Comparison of ENCODE assay signal across 33 cellular contexts in genomic region chr15:91151781-91152563, GRCh38. TPM values are rescaled to one million over a fixed set of nuclear protein-coding genes. Genes with fewer than 3 reads are reported as not detected.
"Had no signal": no experiment of that assay in that cellular context is flagged by ENCODE, and none has a peak within 500 bp of the region (broad histone marks: within the 10 kb centered on the region; RNA-seq: fewer than 3 reads in every experiment).

No MANE protein-coding gene starts in this region.

- H3K36me3 Mint-ChIP-seq: activated naive CD8-positive, alpha-beta T cell had no signal

- DNase-seq: activated CD4-positive, alpha-beta memory T cell treated with anti-CD3 and anti-CD28 coated beads, Interleukin-2, amount 10 ng/mL, durations not matched to agents 7 days and 5 days; activated CD4-positive, alpha-beta T cell treated with anti-CD3 and anti-CD28 coated beads for 4 hours; activated CD4-positive, alpha-beta T cell treated with anti-CD3 and anti-CD28 coated beads, Interleukin-2, amount 10 ng/mL, durations not matched to agents 7 days and 5 days; activated CD4-positive, alpha-beta T cell treated with anti-CD3 and anti-CD28 coated beads, Interleukin-2, amount 50 U/mL, for 4 hours; activated CD4-positive, CD25-positive, alpha-beta regulatory T cell; activated CD4-positive, CD25-positive, alpha-beta regulatory T cell treated with anti-CD3 and anti-CD28 coated beads, Interleukin-2, amount 50 U/mL, for 72 hours; activated CD8-positive, alpha-beta memory T cell treated with anti-CD3 and anti-CD28 coated beads, Interleukin-2, amount 50 U/mL, for 48 hours; activated effector memory CD4-positive, alpha-beta T cell treated with Interleukin-2 at 50 U/mL for 16 hours; activated gamma-delta T cell treated with Interleukin-2 at 50 U/mL for 16 hours; activated naive CD4-positive, alpha-beta T cell treated with anti-CD3 and anti-CD28 coated beads, Interleukin-2, amount 50 U/mL, for 16 hours; activated naive CD4-positive, alpha-beta T cell treated with Interleukin-2 at 50 U/mL for 16 hours; activated T-cell treated with anti-CD3 and anti-CD28 coated beads for 4 hours; activated T-cell treated with anti-CD3 and anti-CD28 coated beads, Interleukin-2, amount 50 U/mL, for 24 hours; amniotic stem cell; anterior cingulate cortex; caudate nucleus; cortex of kidney; dermis blood vessel endothelial cell; effector CD4-positive, alpha-beta T cell; effector memory CD8-positive, alpha-beta T cell; erythroblast; foreskin keratinocyte; gastrocnemius medialis; glutamatergic neuron; heart left ventricle; T-helper 17 cell; T1000 had no signal

- H3K27ac ChIP-seq: esophagus muscularis mucosa, foreskin keratinocyte, gastrocnemius medialis, heart left ventricle had no signal

- H3K9me3 Mint-ChIP-seq: activated CD4-positive, alpha-beta memory T cell treated with anti-CD3 and anti-CD28 coated beads, Interleukin-2, amount 10 ng/mL, durations not matched to agents 7 days and 5 days; activated CD4-positive, alpha-beta T cell treated with anti-CD3 and anti-CD28 coated beads, Interleukin-2, amount 10 ng/mL, durations not matched to agents 7 days and 5 days; activated T-cell treated with anti-CD3 and anti-CD28 coated beads, Interleukin-2, amount 50 U/mL, for 24 hours; activated T-helper 17 cell treated with anti-CD3 and anti-CD28 coated beads, Interleukin-2, amount 50 U/mL, for 72 hours; effector memory CD8-positive, alpha-beta T cell; T-helper 2 cell treated with Interferon-gamma antibody and Interleukin-4, amounts not matched to agents 5 μg/mL and 100 μg/mL, for 36 hours had no signal

- H3K4me3 ChIP-seq: esophagus muscularis mucosa, gastrocnemius medialis, heart left ventricle had no signal

- H3K27ac Mint-ChIP-seq: activated CD4-positive, alpha-beta memory T cell treated with anti-CD3 and anti-CD28 coated beads, Interleukin-2, amount 10 ng/mL, durations not matched to agents 7 days and 5 days; activated CD4-positive, alpha-beta T cell treated with anti-CD3 and anti-CD28 coated beads, Interleukin-2, amount 10 ng/mL, durations not matched to agents 7 days and 5 days; activated naive CD8-positive, alpha-beta T cell; activated T-cell treated with anti-CD3 and anti-CD28 coated beads, Interleukin-2, amount 50 U/mL, for 24 hours; activated T-helper 17 cell treated with anti-CD3 and anti-CD28 coated beads, Interleukin-2, amount 50 U/mL, for 72 hours; effector memory CD8-positive, alpha-beta T cell; T-helper 17 cell; T-helper 2 cell treated with Interferon-gamma antibody and Interleukin-4, amounts not matched to agents 5 μg/mL and 100 μg/mL, for 36 hours had no signal

- H3K4me1 Mint-ChIP-seq: activated CD4-positive, alpha-beta memory T cell treated with anti-CD3 and anti-CD28 coated beads, Interleukin-2, amount 10 ng/mL, durations not matched to agents 7 days and 5 days; activated CD4-positive, alpha-beta T cell treated with anti-CD3 and anti-CD28 coated beads, Interleukin-2, amount 10 ng/mL, durations not matched to agents 7 days and 5 days; activated T-helper 17 cell treated with anti-CD3 and anti-CD28 coated beads, Interleukin-2, amount 50 U/mL, for 72 hours; T-helper 17 cell had no signal

- H3K9me3 ChIP-seq: esophagus muscularis mucosa, gastrocnemius medialis, heart left ventricle had no signal

- H3K36me3 ChIP-seq: esophagus muscularis mucosa, gastrocnemius medialis, heart left ventricle had no signal

- H3K4me3 Mint-ChIP-seq: activated CD4-positive, alpha-beta memory T cell treated with anti-CD3 and anti-CD28 coated beads, Interleukin-2, amount 10 ng/mL, durations not matched to agents 7 days and 5 days; activated CD4-positive, alpha-beta T cell treated with anti-CD3 and anti-CD28 coated beads, Interleukin-2, amount 10 ng/mL, durations not matched to agents 7 days and 5 days; activated naive CD8-positive, alpha-beta T cell; activated T-cell treated with anti-CD3 and anti-CD28 coated beads, Interleukin-2, amount 50 U/mL, for 24 hours; activated T-helper 17 cell treated with anti-CD3 and anti-CD28 coated beads, Interleukin-2, amount 50 U/mL, for 72 hours; effector memory CD8-positive, alpha-beta T cell; T-helper 17 cell; T-helper 2 cell treated with Interferon-gamma antibody and Interleukin-4, amounts not matched to agents 5 μg/mL and 100 μg/mL, for 36 hours had no signal

RNA-seq across cellular contexts. Expression of gene SV2B, which starts 51.9 kb away (rescaled TPM):
- total RNA-seq: astrocyte, chondrocyte, foreskin keratinocyte had no signal
